ENCODE assay signal across 1 cellular context in the genomic region with DNA sequence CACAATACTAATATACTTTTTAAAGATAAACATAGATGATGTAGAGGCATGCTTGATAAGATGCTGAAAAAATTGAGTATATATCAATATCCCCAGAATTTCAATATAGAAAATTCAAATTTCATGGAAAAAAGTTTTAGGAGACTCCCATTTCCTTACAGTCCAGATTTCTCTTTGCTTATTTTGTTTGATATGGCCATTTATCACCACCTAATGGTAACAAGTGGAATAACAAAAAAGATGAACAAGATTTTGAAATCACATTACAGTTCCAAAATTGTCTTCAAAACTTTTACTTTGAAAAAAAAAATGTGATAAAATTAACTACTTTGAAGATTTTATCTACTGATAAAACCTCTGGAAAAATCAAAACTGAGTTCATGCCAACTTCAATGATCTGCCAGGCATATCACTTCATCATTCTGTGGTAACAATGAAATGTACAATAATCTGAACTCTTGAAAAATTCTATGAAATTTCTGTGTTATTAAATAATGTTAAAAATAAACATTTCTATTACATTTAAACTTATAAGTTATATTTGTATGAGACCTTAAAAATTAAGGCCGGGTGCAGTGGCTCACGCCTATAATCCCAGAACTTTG.
TF ChIP-seq lines count a peak whose summit lies in the region.

No MANE protein-coding gene starts in this region.

TF ChIP-seq in WTC11, 78 proteins besides CTCF, POLR2A, EP300 and RAD21 (continued from another document):
- TF ChIP-seq, protein P1, sequence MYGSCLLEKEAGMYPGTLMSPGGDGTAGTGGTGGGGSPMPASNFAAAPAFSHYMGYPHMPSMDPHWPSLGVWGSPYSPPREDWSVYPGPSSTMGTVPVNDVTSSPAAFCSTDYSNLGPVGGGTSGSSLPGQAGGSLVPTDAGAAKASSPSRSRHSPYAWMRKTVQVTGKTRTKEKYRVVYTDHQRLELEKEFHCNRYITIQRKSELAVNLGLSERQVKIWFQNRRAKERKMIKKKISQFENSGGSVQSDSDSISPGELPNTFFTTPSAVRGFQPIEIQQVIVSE (CRISPR knock-in tag; IDR thresholded peaks at IDR 0.05; ENCODE audit: borderline replicate concordance): no peak
